35 cellular contexts compared by ENCODE assay signal in genomic region chr17:72833113-72833512, GRCh38.
"Had no signal": no experiment of that assay in that cellular context is flagged by ENCODE, and none has a peak within 500 bp of the region (broad histone marks: within the 10 kb centered on the region; RNA-seq: fewer than 3 reads in every experiment).

No MANE protein-coding gene starts in this region.

- H3K36me3 ChIP-seq: adrenal gland, brain microvascular endothelial cell, breast epithelium had no signal

- ATAC-seq: activated CD8-positive, alpha-beta T cell treated with anti-CD3 and anti-CD28 coated beads for 36 hours; activated naive CD4-positive, alpha-beta T cell treated with anti-CD3 and anti-CD28 coated beads, Interleukin-2, amount 50 U/mL, for 72 hours; activated T-cell treated with anti-CD3 and anti-CD28 coated beads, Interleukin-2, amount 50 U/mL, for 4 hours; activated T-cell treated with anti-CD3 and anti-CD28 coated beads, Interleukin-2, amount 50 U/mL, for 72 hours; activated T-helper 17 cell treated with anti-CD3 and anti-CD28 coated beads, Interleukin-2, amount 50 U/mL, for 72 hours; body of pancreas had no signal

- H3K4me1 Mint-ChIP-seq: activated B cell treated with CpG ODN at 0.5 μM for 24 hours; activated CD4-positive, alpha-beta T cell treated with anti-CD3 and anti-CD28 coated beads, Interleukin-2, amount 10 ng/mL, durations not matched to agents 24 days and 14 days; activated naive CD8-positive, alpha-beta T cell treated with anti-CD3 and anti-CD28 coated beads for 36 hours; activated T-helper 17 cell treated with anti-CD3 and anti-CD28 coated beads, Interleukin-2, amount 50 U/mL, for 72 hours had no signal

- H3K4me3 Mint-ChIP-seq: activated B cell treated with CpG ODN at 0.5 μM for 24 hours; activated CD4-positive, alpha-beta memory T cell treated with anti-CD3 and anti-CD28 coated beads for 36 hours; activated CD4-positive, alpha-beta T cell treated with anti-CD3 and anti-CD28 coated beads, Interleukin-2, amount 10 ng/mL, durations not matched to agents 24 days and 14 days; activated CD8-positive, alpha-beta T cell treated with anti-CD3 and anti-CD28 coated beads for 36 hours; activated naive CD4-positive, alpha-beta T cell treated with anti-CD3 and anti-CD28 coated beads for 36 hours; activated naive CD8-positive, alpha-beta T cell treated with anti-CD3 and anti-CD28 coated beads for 36 hours; activated T-cell treated with anti-CD3 and anti-CD28 coated beads, Interleukin-2, amount 50 U/mL, for 4 hours; activated T-cell treated with anti-CD3 and anti-CD28 coated beads, Interleukin-2, amount 50 U/mL, for 72 hours; activated T-helper 1 cell treated with anti-CD3 and anti-CD28 coated beads, Interleukin-12 subunit alpha, Interleukin-12 subunit beta, Interleukin-2, Interleukin-4 antibody, amounts not matched to agents 30 ng/mL and 10 ng/mL and 1 ng/mL, durations not matched to agents 14 hours and 24 hours and 36 hours; activated T-helper 17 cell treated with anti-CD3 and anti-CD28 coated beads, Interleukin-2, amount 50 U/mL, for 72 hours; T-helper 1 cell treated with Interleukin-12 subunit alpha and Interleukin-12 subunit beta and Interleukin-4 antibody, amounts not matched to agents 30 μg/mL and 1 μg/mL, for 36 hours; T-helper 2 cell treated with Interferon-gamma antibody and Interleukin-4, amounts not matched to agents 5 μg/mL and 100 μg/mL, for 36 hours had no signal

- H3K27ac Mint-ChIP-seq: activated B cell treated with CpG ODN at 0.5 μM for 24 hours; activated CD4-positive, alpha-beta memory T cell treated with anti-CD3 and anti-CD28 coated beads for 36 hours; activated CD4-positive, alpha-beta T cell treated with anti-CD3 and anti-CD28 coated beads, Interleukin-2, amount 10 ng/mL, durations not matched to agents 24 days and 14 days; activated CD8-positive, alpha-beta T cell treated with anti-CD3 and anti-CD28 coated beads for 36 hours; activated naive CD4-positive, alpha-beta T cell treated with anti-CD3 and anti-CD28 coated beads for 36 hours; activated naive CD4-positive, alpha-beta T cell treated with anti-CD3 and anti-CD28 coated beads, Interleukin-2, amount 50 U/mL, for 72 hours; activated naive CD8-positive, alpha-beta T cell treated with anti-CD3 and anti-CD28 coated beads for 36 hours; activated T-cell treated with anti-CD3 and anti-CD28 coated beads, Interleukin-2, amount 50 U/mL, for 72 hours; activated T-helper 1 cell treated with anti-CD3 and anti-CD28 coated beads, Interleukin-12 subunit alpha, Interleukin-12 subunit beta, Interleukin-2, Interleukin-4 antibody, amounts not matched to agents 30 ng/mL and 10 ng/mL and 1 ng/mL, durations not matched to agents 14 hours and 24 hours and 36 hours; activated T-helper 17 cell treated with anti-CD3 and anti-CD28 coated beads, Interleukin-2, amount 50 U/mL, for 72 hours; T-helper 1 cell treated with Interleukin-12 subunit alpha and Interleukin-12 subunit beta and Interleukin-4 antibody, amounts not matched to agents 30 μg/mL and 1 μg/mL, for 36 hours; T-helper 2 cell treated with Interferon-gamma antibody and Interleukin-4, amounts not matched to agents 5 μg/mL and 100 μg/mL, for 36 hours had no signal

- H3K9me3 Mint-ChIP-seq: activated B cell treated with CpG ODN at 0.5 μM for 24 hours; activated T-cell treated with anti-CD3 and anti-CD28 coated beads, Interleukin-2, amount 50 U/mL, for 72 hours; activated T-helper 1 cell treated with anti-CD3 and anti-CD28 coated beads, Interleukin-12 subunit alpha, Interleukin-12 subunit beta, Interleukin-2, Interleukin-4 antibody, amounts not matched to agents 30 ng/mL and 10 ng/mL and 1 ng/mL, durations not matched to agents 14 hours and 24 hours and 36 hours; T-helper 1 cell treated with Interleukin-12 subunit alpha and Interleukin-12 subunit beta and Interleukin-4 antibody, amounts not matched to agents 30 μg/mL and 1 μg/mL, for 36 hours; T-helper 2 cell treated with Interferon-gamma antibody and Interleukin-4, amounts not matched to agents 5 μg/mL and 100 μg/mL, for 36 hours had no signal

- H3K27me3 ChIP-seq: adrenal gland, body of pancreas, brain microvascular endothelial cell, breast epithelium had no signal

- H3K4me1 ChIP-seq: adrenal gland, body of pancreas, breast epithelium had no signal

- H3K9me3 ChIP-seq: adrenal gland, body of pancreas, breast epithelium had no signal

- H3K27me3 Mint-ChIP-seq: activated B cell treated with CpG ODN at 0.5 μM for 24 hours; activated CD4-positive, alpha-beta memory T cell treated with anti-CD3 and anti-CD28 coated beads for 36 hours; activated CD4-positive, alpha-beta T cell treated with anti-CD3 and anti-CD28 coated beads, Interleukin-2, amount 10 ng/mL, durations not matched to agents 24 days and 14 days; activated CD8-positive, alpha-beta T cell treated with anti-CD3 and anti-CD28 coated beads for 36 hours; activated naive CD8-positive, alpha-beta T cell treated with anti-CD3 and anti-CD28 coated beads for 36 hours; activated T-helper 17 cell treated with anti-CD3 and anti-CD28 coated beads, Interleukin-2, amount 50 U/mL, for 72 hours had no signal

- H3K27ac ChIP-seq: adrenal gland, body of pancreas, brain microvascular endothelial cell, breast epithelium, VCaP had no signal

- H3K4me3 ChIP-seq: adrenal gland, body of pancreas, breast epithelium had no signal

- DNase-seq: activated B cell treated with CpG ODN at 0.5 μM for 24 hours; activated CD4-positive, alpha-beta memory T cell treated with anti-CD3 and anti-CD28 coated beads for 36 hours; activated CD4-positive, alpha-beta T cell treated with anti-CD3 and anti-CD28 coated beads for 4 hours; activated CD4-positive, alpha-beta T cell treated with anti-CD3 and anti-CD28 coated beads, Interleukin-2, amount 10 ng/mL, durations not matched to agents 24 days and 14 days; activated CD4-positive, alpha-beta T cell treated with anti-CD3 and anti-CD28 coated beads, Interleukin-2, amount 50 U/mL, for 1 hour; activated CD4-positive, alpha-beta T cell treated with anti-CD3 and anti-CD28 coated beads, Interleukin-2, amount 50 U/mL, for 4 hours; activated CD4-positive, CD25-positive, alpha-beta regulatory T cell treated with anti-CD3 and anti-CD28 coated beads, Interleukin-2, amount 50 U/mL, for 72 hours; activated CD8-positive, alpha-beta memory T cell treated with anti-CD3 and anti-CD28 coated beads, Interleukin-2, amount 50 U/mL, for 4 hours; activated CD8-positive, alpha-beta T cell treated with anti-CD3 and anti-CD28 coated beads for 36 hours; activated effector memory CD4-positive, alpha-beta T cell treated with anti-CD3 and anti-CD28 coated beads, Interleukin-2, amount 50 U/mL, for 16 hours; activated gamma-delta T cell treated with Interleukin-2 at 50 U/mL for 16 hours; activated naive CD4-positive, alpha-beta T cell; activated naive CD4-positive, alpha-beta T cell treated with anti-CD3 and anti-CD28 coated beads for 36 hours; activated naive CD4-positive, alpha-beta T cell treated with anti-CD3 and anti-CD28 coated beads, Interleukin-2, amount 50 U/mL, for 16 hours; activated naive CD8-positive, alpha-beta T cell treated with anti-CD3 and anti-CD28 coated beads for 36 hours; activated T-cell treated with anti-CD3 and anti-CD28 coated beads for 4 hours; activated T-cell treated with anti-CD3 and anti-CD28 coated beads, Interleukin-2, amount 50 U/mL, for 1 hour; activated T-cell treated with anti-CD3 and anti-CD28 coated beads, Interleukin-2, amount 50 U/mL, for 4 hours; activated T-cell treated with anti-CD3 and anti-CD28 coated beads, Interleukin-2, amount 50 U/mL, for 72 hours; adrenal gland; amniotic stem cell; aorta; body of pancreas; brain microvascular endothelial cell; central memory CD4-positive, alpha-beta T cell; T-helper 1 cell; T-helper 2 cell; T-helper 9 cell had no signal
